10 cellular contexts compared by ENCODE assay signal in the genomic region with DNA sequence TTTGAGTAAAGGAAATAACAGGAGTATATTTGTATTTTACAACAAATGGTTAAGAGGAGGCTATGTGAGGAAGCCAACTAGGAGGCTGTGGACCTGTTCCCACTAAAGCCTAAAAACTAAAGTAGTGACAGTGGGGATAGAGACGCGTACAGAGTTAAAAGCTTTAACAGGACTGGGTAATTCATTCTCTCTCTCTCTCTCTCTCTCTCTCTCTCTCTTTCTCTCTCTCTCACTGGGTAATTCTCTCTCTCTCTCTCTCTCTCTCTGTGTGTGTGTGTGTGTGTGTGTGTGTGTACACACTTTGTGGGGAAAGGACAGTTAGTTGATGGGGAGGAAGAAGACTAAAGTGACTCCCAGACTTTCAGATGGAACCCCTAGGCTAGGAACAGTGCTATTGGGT.
"Had no signal": no experiment of that assay in that cellular context is flagged by ENCODE, and none has a peak within 500 bp of the region (broad histone marks: within the 10 kb centered on the region; RNA-seq: fewer than 3 reads in every experiment).

No MANE protein-coding gene starts in this region.

- H3K4me3 Mint-ChIP-seq: GM23338, H9, HFFc6 had no signal

- H3K4me2 ChIP-seq: GM23338 had no signal

- H2AFZ ChIP-seq: GM23338 had no signal

- H3K27ac Mint-ChIP-seq: GM23338, HFFc6 had no signal

- ATAC-seq: GM23338, K562 had no signal

- FAIRE-seq: H1, H54, HTR-8/SVneo had no signal

- H3K9me3 Mint-ChIP-seq: GM23338, H9, HFFc6 had no signal

- DNase-seq: H9, HCEC 1CT, HFFc6, IMR-90, KG1 had no signal

- H3K4me3 ChIP-seq: GM23338, K562 had no signal
